24 cellular contexts compared by ENCODE assay signal in the genomic region with DNA sequence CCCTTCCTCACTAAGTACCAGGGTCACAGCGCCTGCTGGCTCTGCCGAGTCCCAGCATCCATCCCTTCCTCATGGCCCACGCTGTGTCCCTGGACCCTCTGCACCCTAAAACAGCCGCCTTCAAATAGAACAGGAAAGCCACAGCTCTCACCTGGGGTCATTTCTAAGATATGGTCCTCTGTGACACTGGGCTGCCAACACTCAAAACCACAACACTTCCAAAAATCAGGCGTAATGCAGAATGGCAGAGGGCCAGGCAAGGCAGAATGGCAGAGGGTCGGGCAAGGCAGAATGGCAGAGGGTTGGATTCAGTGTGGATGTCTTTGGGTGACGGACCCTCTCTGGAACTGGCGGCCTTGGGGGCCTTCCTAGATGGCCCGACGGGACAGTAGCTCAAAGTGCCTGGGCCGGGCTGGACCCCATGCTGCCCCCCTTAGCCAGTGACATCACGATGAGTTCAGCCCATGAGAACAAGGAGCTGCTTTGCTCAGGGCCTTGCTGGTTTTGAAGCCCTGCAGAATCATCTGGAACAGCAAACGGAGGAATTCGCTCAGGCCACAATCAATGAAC. TPM values are rescaled to one million over a fixed set of nuclear protein-coding genes. Genes with fewer than 3 reads are reported as not detected.
"Had no signal": no experiment of that assay in that cellular context is flagged by ENCODE, and none has a peak within 500 bp of the region (broad histone marks: within the 10 kb centered on the region; RNA-seq: fewer than 3 reads in every experiment).

No MANE protein-coding gene starts in this region.

- FAIRE-seq: small intestine had no signal

- DNase-seq: activated gamma-delta T cell treated with Interleukin-2 at 50 U/mL for 16 hours; anterior cingulate cortex; effector CD8-positive, alpha-beta T cell; erythroblast; foreskin melanocyte; immature natural killer cell; kidney glomerular epithelial cell; left ventricle myocardium inferior; mammary epithelial cell; nucleus accumbens; SIG-M5; small intestine; stimulated activated CD4-positive, alpha-beta T cell treated with anti-CD3 and anti-CD28 coated beads, Interleukin-2, amount 100 ng/mL, for 24 hours; stomach; T-cell; T-helper 9 cell had no signal

- H3K9ac ChIP-seq: parathyroid adenoma had no signal

- H3K36me3 ChIP-seq: cardiac muscle cell, tibial nerve had no signal

- ATAC-seq: body of pancreas; sciatic nerve; stimulated activated memory B cell treated with anti-CD40 and anti-IgM and Interleukin-4, amounts not matched to agents 10 μg/mL and 1 μg/mL and 100 μg/mL, for 72 hours; T-cell had no signal

- H3K4me3 ChIP-seq: body of pancreas, cardiac muscle cell, left ventricle myocardium inferior, stomach, suprapubic skin, tibial nerve had no signal

- H3K79me2 ChIP-seq: parathyroid adenoma had no signal

- H2AFZ ChIP-seq: parathyroid adenoma had no signal

- H3K27me3 ChIP-seq: body of pancreas, cardiac muscle cell, stomach, suprapubic skin, tibial nerve had no signal

- H3K9me3 ChIP-seq: body of pancreas, left ventricle myocardium inferior, stomach, suprapubic skin, tibial nerve had no signal

- H3K27ac ChIP-seq: body of pancreas, cardiac muscle cell, left ventricle myocardium inferior, parathyroid adenoma, stomach, suprapubic skin, tibial nerve had no signal

- H3K4me1 ChIP-seq: body of pancreas, left ventricle myocardium inferior, parathyroid adenoma, stomach, suprapubic skin, tibial nerve had no signal

RNA-seq across cellular contexts. Expression of gene ZDHHC11B, which starts 35.3 kb away (rescaled TPM):
- total RNA-seq: pulmonary artery endothelial cell had no signal
- polyA plus RNA-seq: immature natural killer cell had no signal
